In the genomic region with DNA sequence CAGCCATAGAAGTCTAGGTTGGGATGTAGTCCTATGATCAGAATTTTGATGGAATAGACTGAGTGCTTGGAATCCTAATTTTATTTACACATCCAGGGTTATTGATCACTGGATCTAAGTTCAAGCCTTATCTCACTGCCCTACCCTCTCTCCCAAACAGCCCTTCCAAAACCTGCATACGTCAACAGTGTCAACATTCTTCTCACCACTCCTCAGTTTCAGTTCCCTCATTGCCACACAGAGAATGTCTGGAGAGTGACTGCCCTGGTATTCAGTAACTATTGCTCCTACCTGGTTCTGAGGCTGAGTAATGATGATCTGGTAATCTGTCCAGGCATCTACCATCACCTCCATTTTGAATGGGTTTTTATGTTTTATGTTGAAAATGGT, we compare ENCODE assay signal across 13 cellular contexts. TPM values are rescaled to one million over a fixed set of nuclear protein-coding genes. Genes with fewer than 3 reads are reported as not detected.
DNase-seq lines count a peak whose midpoint lies in the region; ATAC-seq and TF ChIP-seq lines count a peak whose summit lies in the region.
"Had no signal": no experiment of that assay in that cellular context is flagged by ENCODE, and none has a peak within 500 bp of the region (broad histone marks: within the 10 kb centered on the region; RNA-seq: fewer than 3 reads in every experiment).

No MANE protein-coding gene starts in this region.

- H3K4me1 Mint-ChIP-seq in IgD-negative memory B cell: peaks cover 6 to 10% (median 7%) of the 10 kb centered on the region in 3 donors
- no peaks in the 10 kb centered on the region for H3K4me1 Mint-ChIP-seq in activated naive CD4-positive, alpha-beta T cell treated with anti-CD3 and anti-CD28 coated beads, Interleukin-2, amount 10 ng/mL, durations not matched to agents 7 days and 5 days
- H3K4me1 Mint-ChIP-seq in activated CD4-positive, alpha-beta memory T cell treated with anti-CD3 and anti-CD28 coated beads, Interleukin-2, amount 10 ng/mL, durations not matched to agents 7 days and 5 days: no peaks in the 10 kb centered on the region

- peak overlapping the region in 2 of 3 donors; percentile 0 to 40 for H3K27ac Mint-ChIP-seq in IgD-negative memory B cell
- H3K27ac Mint-ChIP-seq in activated naive CD4-positive, alpha-beta T cell treated with anti-CD3 and anti-CD28 coated beads, Interleukin-2, amount 10 ng/mL, durations not matched to agents 7 days and 5 days: no peak overlapping the region
- H3K27ac Mint-ChIP-seq in activated CD4-positive, alpha-beta memory T cell treated with anti-CD3 and anti-CD28 coated beads, Interleukin-2, amount 10 ng/mL, durations not matched to agents 7 days and 5 days: no peak overlapping the region

- H3K36me3 Mint-ChIP-seq in IgD-negative memory B cell: peaks cover 6% of the 10 kb centered on the region
- H3K36me3 Mint-ChIP-seq in activated naive CD4-positive, alpha-beta T cell treated with anti-CD3 and anti-CD28 coated beads, Interleukin-2, amount 10 ng/mL, durations not matched to agents 7 days and 5 days: no peaks in the 10 kb centered on the region
- H3K36me3 Mint-ChIP-seq in activated CD4-positive, alpha-beta memory T cell treated with anti-CD3 and anti-CD28 coated beads, Interleukin-2, amount 10 ng/mL, durations not matched to agents 7 days and 5 days (ENCODE audit: low read depth): no peaks in the 10 kb centered on the region

- POLR2A ChIA-PET in activated CD4-positive, alpha-beta memory T cell treated with anti-CD3 and anti-CD28 coated beads, Interleukin-2, amount 10 ng/mL, durations not matched to agents 7 days and 5 days (lab: Charles Lee): no interaction called here

- no peak for TF ChIP-seq CTCF in GM13977 (IDR thresholded peaks at IDR 0.05; ENCODE audit: extremely low read depth, insufficient read depth, missing control alignments)

- in situ Hi-C loops in GM13977 (cut with MboI; ENCODE audit: low pct_unique_long_range_greater_than_20kb, low sequenced_read_pairs, unreplicated experiment): no loop called here

- H3K27me3 Mint-ChIP-seq in IgD-negative memory B cell: peaks cover under 1% of the 10 kb centered on the region
- peaks cover 7% of the 10 kb centered on the region for H3K27me3 Mint-ChIP-seq in activated naive CD4-positive, alpha-beta T cell treated with anti-CD3 and anti-CD28 coated beads, Interleukin-2, amount 10 ng/mL, durations not matched to agents 7 days and 5 days
- peaks cover 2% of the 10 kb centered on the region for H3K27me3 Mint-ChIP-seq in activated CD4-positive, alpha-beta memory T cell treated with anti-CD3 and anti-CD28 coated beads, Interleukin-2, amount 10 ng/mL, durations not matched to agents 7 days and 5 days

- ATAC-seq in GM18907 (IDR thresholded peaks at IDR 0.05; ENCODE audit: unreplicated experiment) (peak; percentile 93), HG02678 (IDR thresholded peaks at IDR 0.05; ENCODE audit: unreplicated experiment) (peak; percentile 79)
- ATAC-seq in activated CD4-positive, CD25-positive, alpha-beta regulatory T cell treated with anti-CD3 and anti-CD28 coated beads, Interleukin-2, amount 50 U/mL, for 24 hours: no peak
- ATAC-seq: Right ventricle myocardium inferior had no signal

- H3K4me3 Mint-ChIP-seq in IgD-negative memory B cell: peak overlapping the region in 1 of 4 donors; percentile 69
- H3K4me3 Mint-ChIP-seq in activated naive CD4-positive, alpha-beta T cell treated with anti-CD3 and anti-CD28 coated beads, Interleukin-2, amount 10 ng/mL, durations not matched to agents 7 days and 5 days: no peak overlapping the region
- H3K4me3 Mint-ChIP-seq in activated CD4-positive, alpha-beta memory T cell treated with anti-CD3 and anti-CD28 coated beads, Interleukin-2, amount 10 ng/mL, durations not matched to agents 7 days and 5 days: no peak overlapping the region

- CTCF ChIA-PET in activated naive CD4-positive, alpha-beta T cell treated with anti-CD3 and anti-CD28 coated beads, Interleukin-2, amount 10 ng/mL, durations not matched to agents 7 days and 5 days (lab: Charles Lee): no interaction called here
- CTCF ChIA-PET in activated CD4-positive, alpha-beta memory T cell treated with anti-CD3 and anti-CD28 coated beads, Interleukin-2, amount 10 ng/mL, durations not matched to agents 7 days and 5 days (lab: Charles Lee): no interaction called here

- no peaks in the 10 kb centered on the region for H3K9me3 Mint-ChIP-seq in IgD-negative memory B cell
- no peaks in the 10 kb centered on the region for H3K9me3 Mint-ChIP-seq in activated naive CD4-positive, alpha-beta T cell treated with anti-CD3 and anti-CD28 coated beads, Interleukin-2, amount 10 ng/mL, durations not matched to agents 7 days and 5 days
- no peaks in the 10 kb centered on the region for H3K9me3 Mint-ChIP-seq in activated CD4-positive, alpha-beta memory T cell treated with anti-CD3 and anti-CD28 coated beads, Interleukin-2, amount 10 ng/mL, durations not matched to agents 7 days and 5 days

- DNase-seq in pons (ENCODE audit: low spot score) (peak; percentile 36), GM13977 (ENCODE audit: low spot score) (no peak)
- no peak for DNase-seq in activated naive CD4-positive, alpha-beta T cell treated with anti-CD3 and anti-CD28 coated beads, Interleukin-2, amount 10 ng/mL, durations not matched to agents 7 days and 5 days
- no peak for DNase-seq in activated CD4-positive, alpha-beta memory T cell treated with anti-CD3 and anti-CD28 coated beads, Interleukin-2, amount 10 ng/mL, durations not matched to agents 7 days and 5 days
- DNase-seq: activated CD4-positive, CD25-positive, alpha-beta regulatory T cell treated with anti-CD3 and anti-CD28 coated beads, Interleukin-2, amount 50 U/mL, for 72 hours; activated naive CD4-positive, alpha-beta T cell; NCI-H2107 had no signal

RNA-seq across cellular contexts. Expression of gene GLYATL1, which starts 60.0 kb away (rescaled TPM):
- polyA plus RNA-seq in IgD-negative memory B cell: not detected
- total RNA-seq in activated CD4-positive, alpha-beta memory T cell treated with anti-CD3 and anti-CD28 coated beads, Interleukin-2, amount 10 ng/mL, durations not matched to agents 7 days and 5 days: not detected
- total RNA-seq: Right ventricle myocardium inferior, smooth muscle cell had no signal
- polyA plus RNA-seq: smooth muscle cell had no signal

Comparison
In these comparisons a context has a peak if more than half of its experiments do, and no peak if none do; other contexts are left out.
1. ATAC-seq: peak in GM18907 (single experiment) and HG02678 (single experiment); none in activated CD4-positive, CD25-positive, alpha-beta regulatory T cell treated with anti-CD3 and anti-CD28 coated beads, Interleukin-2, amount 50 U/mL, for 24 hours (0 of 2).
2. H3K27ac Mint-ChIP-seq: peak in IgD-negative memory B cell (2 of 3); none in activated naive CD4-positive, alpha-beta T cell treated with anti-CD3 and anti-CD28 coated beads, Interleukin-2, amount 10 ng/mL, durations not matched to agents 7 days and 5 days (single experiment) and activated CD4-positive, alpha-beta memory T cell treated with anti-CD3 and anti-CD28 coated beads, Interleukin-2, amount 10 ng/mL, durations not matched to agents 7 days and 5 days (single experiment).